In the genomic region with DNA sequence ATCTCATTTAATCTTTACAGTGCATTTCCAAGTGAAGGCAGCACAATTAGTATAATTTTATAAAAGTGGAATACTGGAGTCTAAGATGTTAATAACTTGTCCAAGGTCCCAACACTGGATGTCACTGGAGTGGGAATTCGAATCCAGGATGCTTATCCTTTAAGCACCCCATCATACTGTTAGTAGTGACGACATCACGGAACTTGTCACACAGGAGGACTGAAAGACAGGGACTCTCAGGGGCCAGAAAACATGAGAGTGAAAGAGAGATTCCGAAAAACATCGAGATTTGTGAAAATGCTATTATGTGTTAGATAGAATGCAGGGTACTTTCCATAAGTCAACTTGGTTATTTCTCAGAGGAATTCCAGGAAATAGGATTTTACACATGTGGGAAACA, we compare ENCODE assay signal across 29 cellular contexts.
"Had no signal": no experiment of that assay in that cellular context is flagged by ENCODE, and none has a peak within 500 bp of the region (broad histone marks: within the 10 kb centered on the region; RNA-seq: fewer than 3 reads in every experiment).

No MANE protein-coding gene starts in this region.

- H3K27ac Mint-ChIP-seq: dendritic cell treated with granulocyte-macrophage colony-stimulating factor and Interleukin-4, amounts not matched to agents 40 ng/mL and 50 ng/mL, for 4 days; effector memory CD8-positive, alpha-beta T cell; endodermal cell had no signal

- FAIRE-seq: colon, endometrium, endothelial cell of umbilical vein, frontal cortex had no signal

- H3K27me3 ChIP-seq: colonic mucosa, dorsolateral prefrontal cortex, esophagus muscularis mucosa, esophagus squamous epithelium, foreskin keratinocyte, gastroesophageal sphincter, heart left ventricle had no signal

- H3K9me3 ChIP-seq: colonic mucosa, esophagus muscularis mucosa, esophagus squamous epithelium, gastrocnemius medialis, gastroesophageal sphincter, heart left ventricle, heart right ventricle had no signal

- DNase-seq: colonic mucosa; cortex of kidney; dermis blood vessel endothelial cell; dorsolateral prefrontal cortex; effector CD4-positive, alpha-beta T cell; effector CD8-positive, alpha-beta T cell; effector memory CD4-positive, alpha-beta T cell; effector memory CD8-positive, alpha-beta T cell; endodermal cell; erythroblast; esophagus squamous epithelium; foreskin fibroblast; foreskin keratinocyte; foreskin melanocyte; gastrocnemius medialis; glutamatergic neuron; head of caudate nucleus; heart left ventricle; heart right ventricle had no signal

- H3K27ac ChIP-seq: colonic mucosa, coronary artery, dorsolateral prefrontal cortex, epithelial cell of prostate, esophagus muscularis mucosa, esophagus squamous epithelium, foreskin keratinocyte, gastrocnemius medialis, gastroesophageal sphincter, heart left ventricle, heart right ventricle had no signal

- H3K4me3 Mint-ChIP-seq: dendritic cell treated with granulocyte-macrophage colony-stimulating factor and Interleukin-4, amounts not matched to agents 40 ng/mL and 50 ng/mL, for 4 days; effector memory CD8-positive, alpha-beta T cell; endodermal cell had no signal

- ATAC-seq: effector memory CD8-positive, alpha-beta T cell; esophagus mucosa; foreskin keratinocyte; gastrocnemius medialis; gastroesophageal sphincter; heart left ventricle; heart right ventricle had no signal

- H3K27me3 Mint-ChIP-seq: dendritic cell treated with granulocyte-macrophage colony-stimulating factor and Interleukin-4, amounts not matched to agents 40 ng/mL and 50 ng/mL, for 4 days; effector memory CD8-positive, alpha-beta T cell had no signal

- H3K4me3 ChIP-seq: colonic mucosa, coronary artery, dorsolateral prefrontal cortex, esophagus muscularis mucosa, esophagus squamous epithelium, gastrocnemius medialis, gastroesophageal sphincter, heart left ventricle, heart right ventricle had no signal

- H3K36me3 ChIP-seq: colonic mucosa, esophagus squamous epithelium, gastrocnemius medialis, heart left ventricle, heart right ventricle had no signal

- H3K4me1 ChIP-seq: colonic mucosa, esophagus muscularis mucosa, esophagus squamous epithelium, foreskin keratinocyte, gastrocnemius medialis, gastroesophageal sphincter, heart left ventricle, heart right ventricle had no signal
